In genomic region chr1:211588711-211589110, GRCh38 we compare ENCODE assay signal across 18 cellular contexts. TPM values are rescaled to one million over a fixed set of nuclear protein-coding genes. Genes with fewer than 3 reads are reported as not detected.
DNase-seq lines count a peak whose midpoint lies in the region; ATAC-seq, FAIRE-seq and TF ChIP-seq lines count a peak whose summit lies in the region.
"Had no signal": no experiment of that assay in that cellular context is flagged by ENCODE, and none has a peak within 500 bp of the region (broad histone marks: within the 10 kb centered on the region; RNA-seq: fewer than 3 reads in every experiment).

No MANE protein-coding gene starts in this region.

- DNase-seq in GM23248 (peak; percentile 26), bronchial epithelial cell (ENCODE audit: low read depth) (peak; percentile 71), OCI-M1 (lab: John Stamatoyannopoulos, UW) (no peak), globus pallidus (ENCODE audit: low spot score) (no peak)
- DNase-seq: ACHN; Calu3; CD4-positive, alpha-beta memory T cell; DMS79 treated with DMSO at 0.1 percent for 48 hours; GF-D8; GOT3; H7; HFFc6; KG1 had no signal

- TF ChIP-seq CTCF in bronchial epithelial cell (IDR thresholded peaks at IDR 0.05; ENCODE audit: insufficient read depth, low read length, severe bottlenecking), result no peak
- TF ChIP-seq CTCF in neutrophil (IDR thresholded peaks at IDR 0.05), result no peak

- no peak overlapping the region for H3K4me3 ChIP-seq in GM23248
- H3K4me3 ChIP-seq in bronchial epithelial cell (ENCODE audit: low read depth, low read length), result no peak overlapping the region
- H3K4me3 ChIP-seq in neutrophil (ENCODE audit: low read depth in 1 of 2, low read length in 1 of 2), result no peak overlapping the region

- H4K20me1 ChIP-seq in GM23248 (ENCODE audit: insufficient read depth), result no peaks in the 10 kb centered on the region

- no peaks in the 10 kb centered on the region for H3K27me3 ChIP-seq in GM23248 (replicated peaks; ENCODE audit: insufficient read depth)
- H3K27me3 ChIP-seq in bronchial epithelial cell (ENCODE audit: control insufficient read depth, insufficient read depth, low read length), result no peaks in the 10 kb centered on the region
- H3K27me3 ChIP-seq in neutrophil, result no peaks in the 10 kb centered on the region

- in situ Hi-C loops in GM23248 (cut with MboI), result no loop called here

- H3K79me2 ChIP-seq in GM23248 (ENCODE audit: insufficient read depth), result no peaks in the 10 kb centered on the region

- H3K4me2 ChIP-seq in GM23248 (ENCODE audit: unreplicated experiment), result no peak overlapping the region

- no peak for FAIRE-seq in bronchial epithelial cell (lab: Jason Lieb, UNC)
- FAIRE-seq: A204.1 had no signal

- no peaks in the 10 kb centered on the region for H3K9me2 ChIP-seq in GM23248 (ENCODE audit: insufficient read depth)

- H3K9me3 ChIP-seq in GM23248 (ENCODE audit: low read depth) (no peaks in the 10 kb centered on the region), neutrophil (no peaks in the 10 kb centered on the region)

- H3K4me1 ChIP-seq in GM23248 (ENCODE audit: insufficient read depth) (peaks cover 38% of the 10 kb centered on the region), neutrophil (ENCODE audit: control insufficient read depth in 1 of 2, insufficient read depth in 1 of 2, low read depth in 1 of 2, low read length in 1 of 2) (peaks cover 31 to 35% of the 10 kb centered on the region in 2 experiments)

- WGBS in GM23248 (ENCODE audit: low coverage in 1 of 2, low lambda C conversion rate in 2 of 2, missing lambda C conversion rate in 2 of 2), 2 experiments, result 86 to 92% methylated on average over 4 of the region's 4 CpGs

- peaks cover 44% of the 10 kb centered on the region for H3F3A ChIP-seq in GM23248 (ENCODE audit: insufficient read depth)

- H3K36me3 ChIP-seq in GM23248 (ENCODE audit: low read depth) (no peaks in the 10 kb centered on the region), bronchial epithelial cell (ENCODE audit: control insufficient read depth, insufficient read depth, low read length) (no peaks in the 10 kb centered on the region), neutrophil (no peaks in the 10 kb centered on the region)

- no peak overlapping the region for H3K9ac ChIP-seq in GM23248

- H2AFZ ChIP-seq in GM23248, result no peak overlapping the region

- H3K27ac ChIP-seq in GM23248 (0 out of 2 replicates have a peak overlapping the region, but pooled peaks have one; percentile 84), neutrophil (peak overlapping the region; percentile 83)

- peak; percentile 56 for ATAC-seq in esophagus mucosa
- no peak for ATAC-seq in GM19463 (IDR thresholded peaks at IDR 0.05; ENCODE audit: unreplicated experiment)
- ATAC-seq: HCT116 had no signal

RNA-seq across cellular contexts. Expression of gene SLC30A1, which starts 9.8 kb away (rescaled TPM):
- 40.0 and 46.9 TPM in 2 replicates for total RNA-seq in GM23248 (2014; rRNA removed; shearing (Covaris generic))
- 22.7 and 23.0 TPM in 2 replicates for polyA plus RNA-seq in GM23248 (2016; fragmentation: Nextera tagmentation; extraction: Ambion mirVana)
- total RNA-seq in bronchial epithelial cell (29.0 and 36.4 TPM in 2 replicates), esophagus mucosa (14.1 TPM)

Comparison
In these comparisons a context has a peak if more than half of its experiments do, and no peak if none do; other contexts are left out.
1. DNase-seq: peak in GM23248 (single experiment) and bronchial epithelial cell (single experiment); none in OCI-M1 (single experiment) and globus pallidus (single experiment).